8 cellular contexts compared by ENCODE assay signal in genomic region chr2:240563231-240563630, GRCh38. TPM values are rescaled to one million over a fixed set of nuclear protein-coding genes. Genes with fewer than 3 reads are reported as not detected.
DNase-seq lines count a peak whose midpoint lies in the region; ATAC-seq, FAIRE-seq and TF ChIP-seq lines count a peak whose summit lies in the region.
"Not testable (repeated sequence)": the region's sequence is repeated elsewhere in the genome, so short reads cannot be mapped to it uniquely, and the experiment has no call there.

No MANE protein-coding gene starts in this region.

- peaks cover 80% of the 10 kb centered on the region for H3K79me2 ChIP-seq in K562 (ENCODE audit: control insufficient read depth, insufficient read depth, low read length)

- in situ Hi-C loops in K562 (cut with MboI): not testable (repeated sequence)

- H3K9me1 ChIP-seq in K562 (ENCODE audit: control insufficient read depth, insufficient read depth, low read length): not testable (repeated sequence)

- peaks cover 26% of the 10 kb centered on the region for H3K36me3 ChIP-seq in BLaER1
- peaks cover 32% of the 10 kb centered on the region for H3K36me3 ChIP-seq in K562 (ENCODE audit: control insufficient read depth, insufficient read depth, low read length)

- peaks cover 64% of the 10 kb centered on the region for H3K4me1 Mint-ChIP-seq in activated CD4-positive, alpha-beta T cell treated with anti-CD3 and anti-CD28 coated beads, Interleukin-2, amount 10 ng/mL, durations not matched to agents 24 days and 14 days
- peaks cover 81% of the 10 kb centered on the region for H3K4me1 Mint-ChIP-seq in activated T-cell treated with anti-CD3 and anti-CD28 coated beads, Interleukin-2, amount 50 U/mL, for 24 hours (ENCODE audit: low read depth)
- H3K4me1 Mint-ChIP-seq in immature natural killer cell: peaks cover 83 to 85% of the 10 kb centered on the region in 2 donors
- H3K4me1 Mint-ChIP-seq in natural killer cell treated with Interleukin-12 subunit alpha and Interleukin-12 subunit beta and Interleukin-15 and Interleukin-18, amount 100 ng/mL, for 72 hours (ENCODE audit: low read depth in 2 of 2): peaks cover 59 to 82% of the 10 kb centered on the region in 2 donors
- peaks cover 81% of the 10 kb centered on the region for H3K4me1 Mint-ChIP-seq in stimulated activated effector memory CD8-positive, alpha-beta T cell treated with anti-CD3 and anti-CD28 coated beads, Interleukin-12 subunit alpha, Interleukin-12 subunit beta, amount 100 ng/mL, for 72 hours

- not testable (repeated sequence) for H3K9ac ChIP-seq in BLaER1; K562 (ENCODE audit: insufficient read depth in 1 of 2, low read depth in 2 of 2, low read length in 2 of 2)

- H3K4me1 ChIP-seq in BLaER1 (peaks cover 78% of the 10 kb centered on the region), K562 (replicated peaks in 1 of 2; ENCODE audit: control insufficient read depth in 2 of 2, insufficient read depth in 2 of 2, low read length in 2 of 2) (peaks cover 45 to 68% of the 10 kb centered on the region in 2 experiments)

- not testable (repeated sequence) for TF ChIP-seq RAD21 in K562 (CRISPR knock-in tag; conservative IDR thresholded peaks at IDR 0.05 in 1 of 2, IDR thresholded peaks at IDR 0.05 in 1 of 2)

- FAIRE-seq in K562 (lab: Jason Lieb, UNC): not testable (repeated sequence)

- H3K9me3 ChIP-seq in BLaER1; K562 (replicated peaks; ENCODE audit: control insufficient read depth, insufficient read depth, low read depth, low read length): not testable (repeated sequence)

- TF ChIP-seq EP300 in K562 (IDR thresholded peaks at IDR 0.05; ENCODE audit: low read length): not testable (repeated sequence)

- H3K27me3 ChIP-seq in BLaER1; K562 (ENCODE audit: control insufficient read depth in 2 of 2, insufficient read depth in 2 of 2, low read length in 2 of 2): not testable (repeated sequence)

- intact Hi-C loops in activated CD4-positive, alpha-beta T cell treated with anti-CD3 and anti-CD28 coated beads, Interleukin-2, amount 10 ng/mL, durations not matched to agents 24 days and 14 days (cut with micrococcal nuclease): loop anchor here (10.0 kb wide), 2 partner anchors 428 to 1322 kb away; partner anchors contain the start of gene COPS9
- intact Hi-C loops in K562 (cut with micrococcal nuclease): loop anchor here (10.0 kb wide), 1 partner anchor 48 kb away; no protein-coding TSS in a partner anchor

- not testable (repeated sequence) for H3K27me3 Mint-ChIP-seq in activated CD4-positive, alpha-beta T cell treated with anti-CD3 and anti-CD28 coated beads, Interleukin-2, amount 10 ng/mL, durations not matched to agents 24 days and 14 days; activated T-cell treated with anti-CD3 and anti-CD28 coated beads, Interleukin-2, amount 50 U/mL, for 24 hours; natural killer cell treated with Interleukin-12 subunit alpha and Interleukin-12 subunit beta and Interleukin-15 and Interleukin-18, amount 100 ng/mL, for 72 hours
- H3K27me3 Mint-ChIP-seq in immature natural killer cell (ENCODE audit: low read depth in 3 of 3): peaks cover 22 to 35% (median 31%) of the 10 kb centered on the region in 3 donors

- TF ChIP-seq CTCF in K562 (IDR thresholded peaks at IDR 0.05 in 2 of 3, conservative IDR thresholded peaks at IDR 0.05 in 1 of 3; ENCODE audit: insufficient read depth in 2 of 3, low read depth in 1 of 3, low read length in 3 of 3): not testable (repeated sequence)

- 0 out of 2 replicates have a peak, but pooled peaks have one; percentile 21 for TF ChIP-seq POLR2A in K562 (conservative IDR thresholded peaks at IDR 0.05)

- peak overlapping the region; percentile 94 for H3K27ac Mint-ChIP-seq in activated CD4-positive, alpha-beta T cell treated with anti-CD3 and anti-CD28 coated beads, Interleukin-2, amount 10 ng/mL, durations not matched to agents 24 days and 14 days
- H3K27ac Mint-ChIP-seq in activated T-cell treated with anti-CD3 and anti-CD28 coated beads, Interleukin-2, amount 50 U/mL, for 24 hours: peak overlapping the region; percentile 95
- H3K27ac Mint-ChIP-seq in immature natural killer cell: peak overlapping the region; percentile 93 to 100 (median 98)
- peak overlapping the region; percentile 99 for H3K27ac Mint-ChIP-seq in natural killer cell treated with Interleukin-12 subunit alpha and Interleukin-12 subunit beta and Interleukin-15 and Interleukin-18, amount 100 ng/mL, for 72 hours
- H3K27ac Mint-ChIP-seq in stimulated activated effector memory CD8-positive, alpha-beta T cell treated with anti-CD3 and anti-CD28 coated beads, Interleukin-12 subunit alpha, Interleukin-12 subunit beta, amount 100 ng/mL, for 72 hours: peak overlapping the region; percentile 97

- H3K27ac ChIP-seq in BLaER1 (0 out of 2 replicates have a peak overlapping the region, but pooled peaks have one; percentile 99), K562 (ENCODE audit: extremely low read depth, low read depth, low read length) (peak overlapping the region; percentile 98)

- H3K9me3 Mint-ChIP-seq in activated CD4-positive, alpha-beta T cell treated with anti-CD3 and anti-CD28 coated beads, Interleukin-2, amount 10 ng/mL, durations not matched to agents 24 days and 14 days; activated T-cell treated with anti-CD3 and anti-CD28 coated beads, Interleukin-2, amount 50 U/mL, for 24 hours; immature natural killer cell; natural killer cell treated with Interleukin-12 subunit alpha and Interleukin-12 subunit beta and Interleukin-15 and Interleukin-18, amount 100 ng/mL, for 72 hours; stimulated activated effector memory CD8-positive, alpha-beta T cell treated with anti-CD3 and anti-CD28 coated beads, Interleukin-12 subunit alpha, Interleukin-12 subunit beta, amount 100 ng/mL, for 72 hours: not testable (repeated sequence)

- not testable (repeated sequence) for ATAC-seq in K562; natural killer cell treated with Interleukin-12 subunit alpha and Interleukin-12 subunit beta and Interleukin-15 and Interleukin-18, amount 100 ng/mL, for 72 hours; stimulated activated effector memory CD8-positive, alpha-beta T cell treated with anti-CD3 and anti-CD28 coated beads, Interleukin-12 subunit alpha, Interleukin-12 subunit beta, amount 100 ng/mL, for 72 hours

- H3K4me3 ChIP-seq in BLaER1: peak overlapping the region; percentile 87; the same call in 1 of the 2 replicates
- H3K4me3 ChIP-seq in K562: not testable (repeated sequence)

- H4K20me1 ChIP-seq in BLaER1: peaks cover 12% of the 10 kb centered on the region; the same call in 1 of the 2 replicates
- H4K20me1 ChIP-seq in K562 (replicated peaks; ENCODE audit: control insufficient read depth, insufficient read depth, low read length): not testable (repeated sequence)

- H3K4me2 ChIP-seq in BLaER1: peak overlapping the region; percentile 99
- peak overlapping the region; percentile 53; the same call in 1 of the 2 replicates for H3K4me2 ChIP-seq in K562 (ENCODE audit: insufficient read depth, low read length)

- CTCF ChIA-PET in K562 (lab: Yijun Ruan, JAX; ENCODE audit: low intra/inter-chr PET ratio): not testable (repeated sequence)

- H2AFZ ChIP-seq in K562 (ENCODE audit: low read depth, low read length): not testable (repeated sequence)

- WGBS in K562 (ENCODE audit: insufficient coverage, low coverage, missing lambda C conversion rate): 87% methylated on average over 11 of the region's 17 CpGs

- POLR2A ChIA-PET in K562 (lab: Yijun Ruan, JAX): interaction anchor here (0.6 to 4.6 kb wide), 3 partner anchors 17 to 41 kb away, joined by 3 to 26 read pairs (median 8); partner anchors contain the start of gene CAPN10

- peak overlapping the region; percentile 94 for H3K4me3 Mint-ChIP-seq in activated CD4-positive, alpha-beta T cell treated with anti-CD3 and anti-CD28 coated beads, Interleukin-2, amount 10 ng/mL, durations not matched to agents 24 days and 14 days
- H3K4me3 Mint-ChIP-seq in activated T-cell treated with anti-CD3 and anti-CD28 coated beads, Interleukin-2, amount 50 U/mL, for 24 hours: not testable (repeated sequence)
- H3K4me3 Mint-ChIP-seq in immature natural killer cell: peak overlapping the region; percentile 18 to 93 (median 92)
- H3K4me3 Mint-ChIP-seq in natural killer cell treated with Interleukin-12 subunit alpha and Interleukin-12 subunit beta and Interleukin-15 and Interleukin-18, amount 100 ng/mL, for 72 hours: peak overlapping the region; percentile 97
- H3K4me3 Mint-ChIP-seq in stimulated activated effector memory CD8-positive, alpha-beta T cell treated with anti-CD3 and anti-CD28 coated beads, Interleukin-12 subunit alpha, Interleukin-12 subunit beta, amount 100 ng/mL, for 72 hours: peak overlapping the region; percentile 95

- BruUV-seq in K562 (replicated peaks; lab: Mats Ljungman, UMichigan): not testable (repeated sequence)

- H3K36me3 Mint-ChIP-seq in activated CD4-positive, alpha-beta T cell treated with anti-CD3 and anti-CD28 coated beads, Interleukin-2, amount 10 ng/mL, durations not matched to agents 24 days and 14 days (ENCODE audit: low read depth): peaks cover 47% of the 10 kb centered on the region
- peaks cover 72% of the 10 kb centered on the region for H3K36me3 Mint-ChIP-seq in activated T-cell treated with anti-CD3 and anti-CD28 coated beads, Interleukin-2, amount 50 U/mL, for 24 hours (ENCODE audit: low read depth)
- peaks cover 0 to 13% (median 8%) of the 10 kb centered on the region in 3 donors for H3K36me3 Mint-ChIP-seq in immature natural killer cell
- not testable (repeated sequence) for H3K36me3 Mint-ChIP-seq in natural killer cell treated with Interleukin-12 subunit alpha and Interleukin-12 subunit beta and Interleukin-15 and Interleukin-18, amount 100 ng/mL, for 72 hours
- H3K36me3 Mint-ChIP-seq in stimulated activated effector memory CD8-positive, alpha-beta T cell treated with anti-CD3 and anti-CD28 coated beads, Interleukin-12 subunit alpha, Interleukin-12 subunit beta, amount 100 ng/mL, for 72 hours: peaks cover 73% of the 10 kb centered on the region

- peak; percentile 91 for DNase-seq in NCI-H2029 (lab: John Stamatoyannopoulos, UW)
- peak; percentile 57 for DNase-seq in activated CD4-positive, alpha-beta T cell treated with anti-CD3 and anti-CD28 coated beads, Interleukin-2, amount 10 ng/mL, durations not matched to agents 24 days and 14 days
- not testable (repeated sequence) for DNase-seq in activated T-cell treated with anti-CD3 and anti-CD28 coated beads, Interleukin-2, amount 50 U/mL, for 24 hours; K562 (ENCODE audit: extremely low read depth in 1 of 4, low spot score in 3 of 4); immature natural killer cell; natural killer cell treated with Interleukin-12 subunit alpha and Interleukin-12 subunit beta and Interleukin-15 and Interleukin-18, amount 100 ng/mL, for 72 hours (ENCODE audit: low spot score); stimulated activated effector memory CD8-positive, alpha-beta T cell treated with anti-CD3 and anti-CD28 coated beads, Interleukin-12 subunit alpha, Interleukin-12 subunit beta, amount 100 ng/mL, for 72 hours (ENCODE audit: low spot score in 2 of 2)

RNA-seq across cellular contexts. Expression of gene DUSP28, which starts 3.1 kb away (rescaled TPM):
- 6.3 and 7.9 TPM in 2 replicates for total RNA-seq in activated CD4-positive, alpha-beta T cell treated with anti-CD3 and anti-CD28 coated beads, Interleukin-2, amount 10 ng/mL, durations not matched to agents 24 days and 14 days
- 9.2 and 12.9 TPM in 2 replicates for total RNA-seq in K562 (2011; cell fraction: chromatin; rRNA removed; ENCODE audit: low replicate concordance)
- total RNA-seq in K562 (2011; cell fraction: nucleolus; rRNA removed): 7.8 and 10.5 TPM in 2 replicates
- total RNA-seq in K562 (2011; cell fraction: nucleoplasm; rRNA removed): 11.3 and 11.6 TPM in 2 replicates
- 5.1 and 5.6 TPM in 2 replicates for total RNA-seq in K562 (2014; rRNA removed)
- total RNA-seq in K562 (2014; rRNA removed; fragmentation: Illumina TruSeq; extraction: Trizol): 4.2 and 5.8 TPM in 2 replicates
- total RNA-seq in K562 (2015; rRNA removed; fragmentation: Illumina TruSeq; extraction: Trizol): 3.6 and 4.3 TPM in 2 replicates
- total RNA-seq in K562 (2021): 3.3 and 6.3 TPM in 2 replicates
- polyA plus RNA-seq in K562 (2011; rRNA removed): 7.5 and 8.1 TPM in 2 replicates
- polyA plus RNA-seq in K562 (2011; cell fraction: cytosol; rRNA removed): 6.5 and 7.1 TPM in 2 replicates
- polyA plus RNA-seq in K562 (2011; cell fraction: nucleus; rRNA removed): 6.2 and 6.6 TPM in 2 replicates
- polyA plus RNA-seq in K562 (2012): 5.6 and 7.6 TPM in 2 replicates
- 4.1 and 4.7 TPM in 2 replicates for polyA plus RNA-seq in K562 (2014; fragmentation: Illumina TruSeq; extraction: Trizol)
- polyA plus RNA-seq in K562 (2014; fragmentation: Nextera tagmentation; extraction: Ambion mirVana): 1 to 10 TPM; 2.8 to 4.2 TPM
- 4.7 and 5.4 TPM in 2 replicates for polyA plus RNA-seq in K562 (2014; rRNA removed)
- 4.2 and 5.7 TPM in 2 replicates for polyA minus RNA-seq in K562 (2011; rRNA and poly(A)+ RNA removed)
- polyA minus RNA-seq in K562 (2011; cell fraction: cytosol; rRNA and poly(A)+ RNA removed): 1.2 and 2.1 TPM in 2 replicates
- 3.4 and 3.8 TPM in 2 replicates for polyA minus RNA-seq in K562 (2011; cell fraction: nucleus; rRNA and poly(A)+ RNA removed)
- 10 to 100 TPM; 13.7 to 27.4 (median 27.4) TPM for polyA plus RNA-seq in immature natural killer cell
- total RNA-seq in natural killer cell treated with Interleukin-12 subunit alpha and Interleukin-12 subunit beta and Interleukin-15 and Interleukin-18, amount 100 ng/mL, for 72 hours: 1 to 10 TPM; 6.1 to 6.3 TPM

RNA-seq across cellular contexts. Expression of gene RNPEPL1, which starts 5.1 kb away (rescaled TPM):
- 59.1 and 60.7 TPM in 2 replicates for total RNA-seq in activated CD4-positive, alpha-beta T cell treated with anti-CD3 and anti-CD28 coated beads, Interleukin-2, amount 10 ng/mL, durations not matched to agents 24 days and 14 days
- total RNA-seq in K562 (2011; cell fraction: chromatin; rRNA removed; ENCODE audit: low replicate concordance): 13.5 and 56.3 TPM in 2 replicates
- total RNA-seq in K562 (2011; cell fraction: nucleolus; rRNA removed): 37.2 and 53.2 TPM in 2 replicates
- 20.7 and 21.8 TPM in 2 replicates for total RNA-seq in K562 (2011; cell fraction: nucleoplasm; rRNA removed)
- total RNA-seq in K562 (2014; rRNA removed): 15.7 and 25.3 TPM in 2 replicates
- total RNA-seq in K562 (2014; rRNA removed; fragmentation: Illumina TruSeq; extraction: Trizol): 1.7 and 2.5 TPM in 2 replicates
- total RNA-seq in K562 (2015; rRNA removed; fragmentation: Illumina TruSeq; extraction: Trizol): 7.0 and 7.1 TPM in 2 replicates
- total RNA-seq in K562 (2021): 38.3 and 38.7 TPM in 2 replicates
- 5.5 and 10.0 TPM in 2 replicates for polyA plus RNA-seq in K562 (2011; rRNA removed)
- polyA plus RNA-seq in K562 (2011; cell fraction: cytosol; rRNA removed): 12.6 and 28.4 TPM in 2 replicates
- polyA plus RNA-seq in K562 (2011; cell fraction: nucleus; rRNA removed): 56.7 and 79.9 TPM in 2 replicates
- polyA plus RNA-seq in K562 (2012): 21.9 and 55.2 TPM in 2 replicates
- polyA plus RNA-seq in K562 (2014; fragmentation: Illumina TruSeq; extraction: Trizol): 5.6 and 21.3 TPM in 2 replicates
- polyA plus RNA-seq in K562 (2014; fragmentation: Nextera tagmentation; extraction: Ambion mirVana): under 1 TPM; 0.07 to 0.45 TPM
- polyA plus RNA-seq in K562 (2014; rRNA removed): 21.9 and 28.2 TPM in 2 replicates
- polyA minus RNA-seq in K562 (2011; rRNA and poly(A)+ RNA removed): 1.9 and 3.7 TPM in 2 replicates
- 29.7 and 42.0 TPM in 2 replicates for polyA minus RNA-seq in K562 (2011; cell fraction: cytosol; rRNA and poly(A)+ RNA removed)
- polyA minus RNA-seq in K562 (2011; cell fraction: nucleus; rRNA and poly(A)+ RNA removed): 17.6 and 18.4 TPM in 2 replicates
- 10 to 100 TPM; 46.5 to 51.4 (median 49.9) TPM for polyA plus RNA-seq in immature natural killer cell
- 10 to 100 TPM; 60.9 to 67.6 TPM for total RNA-seq in natural killer cell treated with Interleukin-12 subunit alpha and Interleukin-12 subunit beta and Interleukin-15 and Interleukin-18, amount 100 ng/mL, for 72 hours

RNA-seq across cellular contexts. Expression of gene ANKMY1, which starts 5.4 kb away (rescaled TPM):
- total RNA-seq in activated CD4-positive, alpha-beta T cell treated with anti-CD3 and anti-CD28 coated beads, Interleukin-2, amount 10 ng/mL, durations not matched to agents 24 days and 14 days: 24.8 and 26.7 TPM in 2 replicates
- 94.4 and 106 TPM in 2 replicates for total RNA-seq in K562 (2011; cell fraction: chromatin; rRNA removed; ENCODE audit: low replicate concordance)
- total RNA-seq in K562 (2011; cell fraction: nucleolus; rRNA removed): 48.0 and 49.5 TPM in 2 replicates
- total RNA-seq in K562 (2011; cell fraction: nucleoplasm; rRNA removed): 47.5 and 60.0 TPM in 2 replicates
- total RNA-seq in K562 (2014; rRNA removed) (7.7 and 8.2 TPM in 2 replicates), K562 (2014; rRNA removed; fragmentation: Illumina TruSeq; extraction: Trizol) (4.4 and 6.4 TPM in 2 replicates), K562 (2015; rRNA removed; fragmentation: Illumina TruSeq; extraction: Trizol) (10.7 and 12.3 TPM in 2 replicates), K562 (2021) (15.1 and 16.0 TPM in 2 replicates)
- polyA plus RNA-seq in K562 (2011; rRNA removed) (13.0 and 18.7 TPM in 2 replicates), K562 (2014; fragmentation: Illumina TruSeq; extraction: Trizol) (12.4 and 13.8 TPM in 2 replicates), K562 (2014; fragmentation: Nextera tagmentation; extraction: Ambion mirVana) (under 1 TPM; 0.75 to 0.87 TPM), K562 (2014; rRNA removed) (11.7 and 11.9 TPM in 2 replicates), immature natural killer cell (10 to 100 TPM in 1 of 3 donors, 1 to 10 TPM in 2; 5.6 to 12.4 (median 7.3) TPM)
- 13.4 and 18.3 TPM in 2 replicates for polyA plus RNA-seq in K562 (2011; cell fraction: cytosol; rRNA removed)
- 66.3 and 91.6 TPM in 2 replicates for polyA plus RNA-seq in K562 (2011; cell fraction: nucleus; rRNA removed)
- polyA plus RNA-seq in K562 (2012): 12.3 and 19.9 TPM in 2 replicates
- polyA minus RNA-seq in K562 (2011; rRNA and poly(A)+ RNA removed): 22.6 and 23.1 TPM in 2 replicates
- polyA minus RNA-seq in K562 (2011; cell fraction: cytosol; rRNA and poly(A)+ RNA removed): 9.9 and 13.2 TPM in 2 replicates
- polyA minus RNA-seq in K562 (2011; cell fraction: nucleus; rRNA and poly(A)+ RNA removed): 34.6 and 45.8 TPM in 2 replicates
- total RNA-seq in natural killer cell treated with Interleukin-12 subunit alpha and Interleukin-12 subunit beta and Interleukin-15 and Interleukin-18, amount 100 ng/mL, for 72 hours: 10 to 100 TPM; 13.0 to 40.9 TPM

RNA-seq across cellular contexts. Expression of gene CAPN10, which starts 23.3 kb away (rescaled TPM):
- 48.4 and 51.9 TPM in 2 replicates for total RNA-seq in activated CD4-positive, alpha-beta T cell treated with anti-CD3 and anti-CD28 coated beads, Interleukin-2, amount 10 ng/mL, durations not matched to agents 24 days and 14 days
- 47.6 and 128 TPM in 2 replicates for total RNA-seq in K562 (2011; cell fraction: chromatin; rRNA removed; ENCODE audit: low replicate concordance)
- total RNA-seq in K562 (2011; cell fraction: nucleolus; rRNA removed): 79.5 and 81.2 TPM in 2 replicates
- 52.6 and 61.5 TPM in 2 replicates for total RNA-seq in K562 (2011; cell fraction: nucleoplasm; rRNA removed)
- 18.6 and 24.3 TPM in 2 replicates for total RNA-seq in K562 (2014; rRNA removed)
- 3.7 and 4.1 TPM in 2 replicates for total RNA-seq in K562 (2014; rRNA removed; fragmentation: Illumina TruSeq; extraction: Trizol)
- total RNA-seq in K562 (2015; rRNA removed; fragmentation: Illumina TruSeq; extraction: Trizol): 10.4 and 14.5 TPM in 2 replicates
- 19.3 and 25.3 TPM in 2 replicates for total RNA-seq in K562 (2021)
- 8.4 and 14.0 TPM in 2 replicates for polyA plus RNA-seq in K562 (2011; rRNA removed)
- polyA plus RNA-seq in K562 (2011; cell fraction: cytosol; rRNA removed): 8.3 and 17.5 TPM in 2 replicates
- polyA plus RNA-seq in K562 (2011; cell fraction: nucleus; rRNA removed): 81.9 and 107 TPM in 2 replicates
- polyA plus RNA-seq in K562 (2012): 11.4 and 22.7 TPM in 2 replicates
- polyA plus RNA-seq in K562 (2014; fragmentation: Illumina TruSeq; extraction: Trizol): 4.7 and 8.9 TPM in 2 replicates
- under 1 TPM; 0.08 to 0.41 TPM for polyA plus RNA-seq in K562 (2014; fragmentation: Nextera tagmentation; extraction: Ambion mirVana)
- 26.1 and 26.8 TPM in 2 replicates for polyA plus RNA-seq in K562 (2014; rRNA removed)
- 3.7 and 4.6 TPM in 2 replicates for polyA minus RNA-seq in K562 (2011; rRNA and poly(A)+ RNA removed)
- 7.4 and 9.3 TPM in 2 replicates for polyA minus RNA-seq in K562 (2011; cell fraction: cytosol; rRNA and poly(A)+ RNA removed)
- polyA minus RNA-seq in K562 (2011; cell fraction: nucleus; rRNA and poly(A)+ RNA removed): 26.9 and 33.0 TPM in 2 replicates
- polyA plus RNA-seq in immature natural killer cell: 10 to 100 TPM in 2 of 3 donors, 1 to 10 TPM in 1; 9.7 to 22.5 (median 11.6) TPM
- total RNA-seq in natural killer cell treated with Interleukin-12 subunit alpha and Interleukin-12 subunit beta and Interleukin-15 and Interleukin-18, amount 100 ng/mL, for 72 hours: 10 to 100 TPM; 50.4 to 73.9 TPM
